In genomic region chr5:176770431-176770830, GRCh38 we compare ENCODE assay signal across 34 cellular contexts. TPM values are rescaled to one million over a fixed set of nuclear protein-coding genes. Genes with fewer than 3 reads are reported as not detected.
"Had no signal": no experiment of that assay in that cellular context is flagged by ENCODE, and none has a peak within 500 bp of the region (broad histone marks: within the 10 kb centered on the region; RNA-seq: fewer than 3 reads in every experiment).

No MANE protein-coding gene starts in this region.

- H3K27ac ChIP-seq: adrenal gland, body of pancreas, coronary artery, dorsolateral prefrontal cortex, foreskin keratinocyte, heart left ventricle, left lung, neural progenitor cell, thyroid gland had no signal

- H3K36me3 Mint-ChIP-seq: activated naive CD8-positive, alpha-beta T cell treated with anti-CD3 and anti-CD28 coated beads for 36 hours; neural progenitor cell had no signal

- ATAC-seq: activated CD8-positive, alpha-beta T cell treated with anti-CD3 and anti-CD28 coated beads for 36 hours; body of pancreas; effector memory CD8-positive, alpha-beta T cell; foreskin keratinocyte; heart left ventricle; left lung; natural killer cell; right cardiac atrium; stimulated activated memory B cell treated with anti-CD40 and anti-IgM and Interleukin-4, amounts not matched to agents 10 μg/mL and 1 μg/mL and 100 μg/mL, for 72 hours; stimulated activated naive CD8-positive, alpha-beta T cell treated with anti-CD3 and anti-CD28 coated beads, Interleukin-15, amount 100 ng/mL, for 72 hours had no signal

- H3K9me3 Mint-ChIP-seq: effector memory CD8-positive, alpha-beta T cell had no signal

- H3K4me1 ChIP-seq: adrenal gland, body of pancreas, foreskin keratinocyte, left lung, neural progenitor cell, thyroid gland had no signal

- DNase-seq: activated CD4-positive, alpha-beta T cell treated with anti-CD3 and anti-CD28 coated beads, Interleukin-2, amount 50 U/mL, for 1 hour; activated CD8-positive, alpha-beta T cell treated with anti-CD3 and anti-CD28 coated beads for 36 hours; activated naive CD4-positive, alpha-beta T cell treated with anti-CD3 and anti-CD28 coated beads for 36 hours; activated naive CD8-positive, alpha-beta T cell treated with anti-CD3 and anti-CD28 coated beads for 36 hours; activated T-cell treated with anti-CD3 and anti-CD28 coated beads, Interleukin-2, amount 50 U/mL, for 1 hour; body of pancreas; cerebellar nuclear complex; effector memory CD8-positive, alpha-beta T cell; foreskin keratinocyte; heart left ventricle; hypothalamus; immature natural killer cell; mesendoderm; natural killer cell; occipital lobe; right cardiac atrium; stimulated activated CD4-positive, alpha-beta T cell treated with anti-CD3 and anti-CD28 coated beads, Interleukin-4, amount 100 ng/mL, for 24 hours; stimulated activated naive CD8-positive, alpha-beta T cell treated with anti-CD3 and anti-CD28 coated beads, Interleukin-15, amount 100 ng/mL, for 72 hours; substantia nigra; T-helper 9 cell; thyroid gland had no signal

- H3K9ac ChIP-seq: neural progenitor cell had no signal

- H3K9me3 ChIP-seq: adrenal gland, body of pancreas, left lung, thyroid gland had no signal

- H2AFZ ChIP-seq: neural progenitor cell had no signal

- H3K27ac Mint-ChIP-seq: activated CD8-positive, alpha-beta T cell treated with anti-CD3 and anti-CD28 coated beads for 36 hours; activated naive CD4-positive, alpha-beta T cell treated with anti-CD3 and anti-CD28 coated beads for 36 hours; activated naive CD8-positive, alpha-beta T cell treated with anti-CD3 and anti-CD28 coated beads for 36 hours; activated T-helper 1 cell treated with anti-CD3 and anti-CD28 coated beads, Interleukin-12 subunit alpha, Interleukin-12 subunit beta, Interleukin-2, Interleukin-4 antibody, amounts not matched to agents 30 ng/mL and 10 ng/mL and 1 ng/mL, durations not matched to agents 14 hours and 24 hours and 36 hours; effector memory CD8-positive, alpha-beta T cell; immature natural killer cell; natural killer cell; neural progenitor cell; stimulated activated memory B cell treated with anti-CD40 and anti-IgM and Interleukin-4, amounts not matched to agents 10 μg/mL and 1 μg/mL and 100 μg/mL, for 72 hours; T-helper 1 cell treated with Interleukin-12 subunit alpha and Interleukin-12 subunit beta and Interleukin-4 antibody, amounts not matched to agents 30 μg/mL and 1 μg/mL, for 36 hours had no signal

- H3K4me3 Mint-ChIP-seq: activated CD8-positive, alpha-beta T cell treated with anti-CD3 and anti-CD28 coated beads for 36 hours; activated naive CD4-positive, alpha-beta T cell treated with anti-CD3 and anti-CD28 coated beads for 36 hours; activated naive CD8-positive, alpha-beta T cell treated with anti-CD3 and anti-CD28 coated beads for 36 hours; activated T-helper 1 cell treated with anti-CD3 and anti-CD28 coated beads, Interleukin-12 subunit alpha, Interleukin-12 subunit beta, Interleukin-2, Interleukin-4 antibody, amounts not matched to agents 30 ng/mL and 10 ng/mL and 1 ng/mL, durations not matched to agents 14 hours and 24 hours and 36 hours; effector memory CD8-positive, alpha-beta T cell; immature natural killer cell; natural killer cell; neural progenitor cell; stimulated activated memory B cell treated with anti-CD40 and anti-IgM and Interleukin-4, amounts not matched to agents 10 μg/mL and 1 μg/mL and 100 μg/mL, for 72 hours; stimulated activated naive CD8-positive, alpha-beta T cell treated with anti-CD3 and anti-CD28 coated beads, Interleukin-15, amount 100 ng/mL, for 72 hours; T-helper 1 cell treated with Interleukin-12 subunit alpha and Interleukin-12 subunit beta and Interleukin-4 antibody, amounts not matched to agents 30 μg/mL and 1 μg/mL, for 36 hours had no signal

- H3K27me3 ChIP-seq: adrenal gland, body of pancreas, neural progenitor cell, thyroid gland had no signal

- H3K4me3 ChIP-seq: adrenal gland, body of pancreas, coronary artery, dorsolateral prefrontal cortex, heart left ventricle, left lung, lung, neural progenitor cell, thyroid gland had no signal

- H3K4me2 ChIP-seq: neural progenitor cell had no signal

- H3K4me1 Mint-ChIP-seq: activated naive CD8-positive, alpha-beta T cell treated with anti-CD3 and anti-CD28 coated beads for 36 hours; immature natural killer cell; stimulated activated memory B cell treated with anti-CD40 and anti-IgM and Interleukin-4, amounts not matched to agents 10 μg/mL and 1 μg/mL and 100 μg/mL, for 72 hours; stimulated activated naive CD8-positive, alpha-beta T cell treated with anti-CD3 and anti-CD28 coated beads, Interleukin-15, amount 100 ng/mL, for 72 hours had no signal

- H3K36me3 ChIP-seq: adrenal gland, heart left ventricle, left lung, neural progenitor cell, thyroid gland had no signal

RNA-seq across cellular contexts. Expression of gene UNC5A, which starts 39.9 kb away (rescaled TPM):
- total RNA-seq: activated CD8-positive, alpha-beta T cell treated with anti-CD3 and anti-CD28 coated beads for 36 hours; activated naive CD4-positive, alpha-beta T cell treated with anti-CD3 and anti-CD28 coated beads for 36 hours; activated naive CD8-positive, alpha-beta T cell treated with anti-CD3 and anti-CD28 coated beads for 36 hours; activated T-helper 1 cell treated with anti-CD3 and anti-CD28 coated beads, Interleukin-12 subunit alpha, Interleukin-12 subunit beta, Interleukin-2, Interleukin-4 antibody, amounts not matched to agents 30 ng/mL and 10 ng/mL and 1 ng/mL, durations not matched to agents 14 hours and 24 hours and 36 hours; aorta; mononuclear cell; natural killer cell; skeletal muscle tissue; ureter had no signal
- polyA plus RNA-seq: aorta, heart left ventricle, immature natural killer cell had no signal
